Comparison of ENCODE assay signal across 7 cellular contexts in genomic region chr10:59177031-59177861, GRCh38. TPM values are rescaled to one million over a fixed set of nuclear protein-coding genes. Genes with fewer than 3 reads are reported as not detected.
DNase-seq lines count a peak whose midpoint lies in the region; ATAC-seq and TF ChIP-seq lines count a peak whose summit lies in the region.

No MANE protein-coding gene starts in this region.

- H3K27me3 ChIP-seq in GM23248 (replicated peaks; ENCODE audit: insufficient read depth) (peaks cover 22% of the 10 kb centered on the region), right lobe of liver (no peaks in the 10 kb centered on the region), tibial nerve (peaks cover 0 to 36% of the 10 kb centered on the region in 2 donors)

- peak overlapping the region; percentile 56 for H3K4me2 ChIP-seq in GM23248 (ENCODE audit: unreplicated experiment)

- WGBS in GM23248 (ENCODE audit: low coverage in 1 of 2, low lambda C conversion rate in 2 of 2, missing lambda C conversion rate in 2 of 2), 2 experiments = 9 to 11% methylated on average over 34 to 37 of the region's 42 CpGs
- 16% methylated on average over 10 of the region's 42 CpGs for WGBS in right lobe of liver (ENCODE audit: insufficient coverage, low coverage, low lambda C conversion rate, missing lambda C conversion rate)
- 9 to 12% methylated on average over 31 to 33 of the region's 42 CpGs for WGBS in tibial nerve, 2 donors

- H3K9me3 ChIP-seq in GM23248 (ENCODE audit: low read depth) = no peaks in the 10 kb centered on the region
- no peaks in the 10 kb centered on the region for H3K9me3 ChIP-seq in right lobe of liver
- H3K9me3 ChIP-seq in tibial nerve = no peaks in the 10 kb centered on the region

- H4K20me1 ChIP-seq in GM23248 (ENCODE audit: insufficient read depth) = no peaks in the 10 kb centered on the region

- peak; percentile 91 for DNase-seq in GM23248
- peak; percentile 2 for DNase-seq in NCI-H460 (ENCODE audit: extremely low read depth, low read depth)
- DNase-seq in dedifferentiated amniotic fluid mesenchymal stem cell (ENCODE audit: extremely low spot score) = peak; percentile 68
- DNase-seq in right lobe of liver = peak in 2 of 3 donors; percentile 29 to 49
- peak in 1 of 2 donors; percentile 21 for DNase-seq in tibial nerve (ENCODE audit: low spot score in 2 of 2)

- H3K4me1 ChIP-seq in GM23248 (ENCODE audit: insufficient read depth) (no peaks in the 10 kb centered on the region), right lobe of liver (no peaks in the 10 kb centered on the region), tibial nerve (peaks cover 0 to 20% (median 3%) of the 10 kb centered on the region in 4 donors)

- no peak for TF ChIP-seq CTCF in right lobe of liver (IDR thresholded peaks at IDR 0.05)
- no peak for TF ChIP-seq CTCF in tibial nerve (IDR thresholded peaks at IDR 0.05)

- no peak overlapping the region for H3K27ac ChIP-seq in GM23248
- peak overlapping the region in 1 of 3 donors; percentile 45 for H3K27ac ChIP-seq in right lobe of liver
- no peak overlapping the region for H3K27ac ChIP-seq in tibial nerve

- no peaks in the 10 kb centered on the region for H3K79me2 ChIP-seq in GM23248 (ENCODE audit: insufficient read depth)

- no peak overlapping the region for H2AFZ ChIP-seq in GM23248

- peak overlapping the region; percentile 35; the same call in 1 of the 2 replicates for H3K4me3 ChIP-seq in GM23248
- peak overlapping the region; percentile 49 to 62 (median 56) for H3K4me3 ChIP-seq in right lobe of liver
- peak overlapping the region; percentile 22 to 50 (median 34) for H3K4me3 ChIP-seq in tibial nerve

- TF ChIP-seq EP300 in tibial nerve (IDR thresholded peaks at IDR 0.05) = peak in 1 of 2 donors; percentile 15

- in situ Hi-C loops in GM23248 (cut with MboI) = loop anchor here (25.0 kb wide), 1 partner anchor 665 kb away; the partner anchor contains the start of gene BICC1

- no peak overlapping the region for H3K9ac ChIP-seq in GM23248

- ATAC-seq in right lobe of liver (peak; percentile 57 to 72 (median 65)), GM18867 (IDR thresholded peaks at IDR 0.05; ENCODE audit: unreplicated experiment) (no peak), GM19395 (IDR thresholded peaks at IDR 0.05; ENCODE audit: unreplicated experiment) (no peak)

- TF ChIP-seq POLR2A in right lobe of liver (IDR thresholded peaks at IDR 0.05) (no peak), tibial nerve (IDR thresholded peaks at IDR 0.05) (no peak)

- intact Hi-C loops in right lobe of liver (cut with DNase I) = no loop called here

- no peaks in the 10 kb centered on the region for H3F3A ChIP-seq in GM23248 (ENCODE audit: insufficient read depth)

- no peaks in the 10 kb centered on the region for H3K9me2 ChIP-seq in GM23248 (ENCODE audit: insufficient read depth)

- H3K36me3 ChIP-seq in GM23248 (ENCODE audit: low read depth) (no peaks in the 10 kb centered on the region), right lobe of liver (no peaks in the 10 kb centered on the region), tibial nerve (no peaks in the 10 kb centered on the region)

RNA-seq across cellular contexts. Expression of gene PHYHIPL, which starts 0.8 kb away (rescaled TPM):
- total RNA-seq in GM23248 (2014; rRNA removed; shearing (Covaris generic)) = not detected in 2 replicates
- not detected in 2 replicates for polyA plus RNA-seq in GM23248 (2016; fragmentation: Nextera tagmentation; extraction: Ambion mirVana)
- total RNA-seq in NCI-H460 (2014; rRNA removed; shearing (Covaris generic)) = not detected in 2 replicates
- polyA plus RNA-seq in NCI-H460 (2014; cell fraction: nucleus; rRNA removed) = not detected in 2 replicates
- total RNA-seq in right lobe of liver (under 1 TPM; 0.49 to 1.00 (median 0.75) TPM), tibial nerve (under 1 TPM in 1 of 4 donors, not detected in 3; 0.20 TPM)

Comparison
In these comparisons a context has a peak if more than half of its experiments do, and no peak if none do; other contexts are left out.
1. ATAC-seq: peak in right lobe of liver (4 of 4); none in GM18867 (single experiment) and GM19395 (single experiment).
2. Peak in every context shown above with its lines, with median percentiles within 50 percentile points of each other: H3K4me3 ChIP-seq.